ENCODE assay signal across 8 cellular contexts in the genomic region with DNA sequence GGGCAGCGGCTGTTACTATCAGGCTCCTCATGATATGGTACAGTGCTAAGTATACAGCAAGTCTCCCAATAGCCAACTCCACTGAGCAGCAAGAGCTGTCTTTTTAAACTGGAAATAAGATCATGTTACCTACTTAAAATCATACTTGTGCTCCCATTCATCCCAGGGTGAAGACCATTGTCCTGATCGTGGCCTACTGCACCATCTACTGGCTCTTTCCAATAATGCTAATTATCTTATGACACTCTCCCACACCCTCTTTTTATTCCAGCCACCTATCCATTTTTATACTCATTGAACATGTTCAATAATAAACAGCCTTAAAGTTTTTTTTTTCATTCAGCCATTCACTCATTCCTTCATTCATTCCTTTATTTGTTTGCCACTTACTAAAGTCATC.
DNase-seq lines count a peak whose midpoint lies in the region; ATAC-seq and TF ChIP-seq lines count a peak whose summit lies in the region.

No MANE protein-coding gene starts in this region.

- DNase-seq in NOMO-1 treated with DMSO at 0.1 percent for 48 hours (lab: John Stamatoyannopoulos, UW; ENCODE audit: unreplicated experiment) (peak; percentile 4), NOMO-1 (lab: John Stamatoyannopoulos, UW; ENCODE audit: unreplicated experiment in 2 of 2) (no peak), fibroblast of the aortic adventitia (ENCODE audit: low read depth) (peak; percentile 41), testis (peak; percentile 25), DMS79 (lab: John Stamatoyannopoulos, UW) (no peak)

- H3K27ac ChIP-seq in OCI-LY1 (ENCODE audit: low read depth, low read length, poor library complexity, severe bottlenecking): no peak overlapping the region
- no peak overlapping the region for H3K27ac ChIP-seq in testis

- H3K4me1 ChIP-seq in OCI-LY1 (ENCODE audit: insufficient read depth, low read length, severe bottlenecking) (no peaks in the 10 kb centered on the region), testis (no peaks in the 10 kb centered on the region)

- H3K9me2 ChIP-seq in OCI-LY1 (ENCODE audit: low read depth, low read length): no peaks in the 10 kb centered on the region

- no peak overlapping the region for H3K4me3 Mint-ChIP-seq in activated T-helper 17 cell treated with anti-CD3 and anti-CD28 coated beads, Interleukin-2, amount 50 U/mL, for 72 hours

- ATAC-seq in activated T-helper 17 cell treated with anti-CD3 and anti-CD28 coated beads, Interleukin-2, amount 50 U/mL, for 72 hours (replicated peaks): no peak
- no peak for ATAC-seq in HG03025 (IDR thresholded peaks at IDR 0.05; ENCODE audit: low FRiP score, unreplicated experiment)

- no peak overlapping the region for H3K9ac ChIP-seq in OCI-LY1 (ENCODE audit: low read length)

- no peak for TF ChIP-seq POLR2A in testis (IDR thresholded peaks at IDR 0.05)

- H4K20me1 ChIP-seq in OCI-LY1 (ENCODE audit: insufficient read depth, low read length): no peaks in the 10 kb centered on the region

- TF ChIP-seq CTCF in OCI-LY1 (IDR thresholded peaks at IDR 0.05; ENCODE audit: low read length): peak; percentile 46; the same call in 1 of the 2 replicates
- peak; percentile 26 for TF ChIP-seq CTCF in fibroblast of the aortic adventitia (IDR thresholded peaks at IDR 0.05; ENCODE audit: insufficient read depth, low read length)
- peak in 2 of 3 experiments; percentile 13 to 24 for TF ChIP-seq CTCF in testis (IDR thresholded peaks at IDR 0.05)

- no peaks in the 10 kb centered on the region for H3K9me3 Mint-ChIP-seq in activated T-helper 17 cell treated with anti-CD3 and anti-CD28 coated beads, Interleukin-2, amount 50 U/mL, for 72 hours

- H3K79me2 ChIP-seq in OCI-LY1 (ENCODE audit: insufficient read depth, low read length): no peaks in the 10 kb centered on the region

- 77 to 83% methylated on average over 2 of the region's 2 CpGs for WGBS in testis, 2 donors

- H3K9me3 ChIP-seq in OCI-LY1 (ENCODE audit: low read length) (no peaks in the 10 kb centered on the region), testis (no peaks in the 10 kb centered on the region)

- H3K27me3 ChIP-seq in OCI-LY1 (ENCODE audit: insufficient read depth, low read length): no peaks in the 10 kb centered on the region
- H3K27me3 ChIP-seq in testis: no peaks in the 10 kb centered on the region

- H3K27ac Mint-ChIP-seq in activated T-helper 17 cell treated with anti-CD3 and anti-CD28 coated beads, Interleukin-2, amount 50 U/mL, for 72 hours: no peak overlapping the region

- no peaks in the 10 kb centered on the region for H3F3A ChIP-seq in OCI-LY1 (ENCODE audit: insufficient read depth, low read length)

- no peaks in the 10 kb centered on the region for H3K27me3 Mint-ChIP-seq in activated T-helper 17 cell treated with anti-CD3 and anti-CD28 coated beads, Interleukin-2, amount 50 U/mL, for 72 hours

- no peak overlapping the region for H2AFZ ChIP-seq in OCI-LY1 (ENCODE audit: low read length)

- intact Hi-C loops in testis (cut with DNase I; ENCODE audit: low total_unique reads): no loop called here

- H3K4me3 ChIP-seq in OCI-LY1 (ENCODE audit: low read depth, low read length, poor library complexity, severe bottlenecking): no peak overlapping the region
- H3K4me3 ChIP-seq in fibroblast of the aortic adventitia (ENCODE audit: low read depth, low read length): no peak overlapping the region
- H3K4me3 ChIP-seq in testis: no peak overlapping the region

- no peaks in the 10 kb centered on the region for H3K4me1 Mint-ChIP-seq in activated T-helper 17 cell treated with anti-CD3 and anti-CD28 coated beads, Interleukin-2, amount 50 U/mL, for 72 hours

- no peaks in the 10 kb centered on the region for H3K36me3 ChIP-seq in OCI-LY1 (ENCODE audit: insufficient read depth, low read length)
- H3K36me3 ChIP-seq in testis (ENCODE audit: low read depth, missing control alignments): no peaks in the 10 kb centered on the region

- no peak overlapping the region for H3K4me2 ChIP-seq in OCI-LY1 (ENCODE audit: low read length)

- peaks cover 34% of the 10 kb centered on the region for H3K36me3 Mint-ChIP-seq in activated T-helper 17 cell treated with anti-CD3 and anti-CD28 coated beads, Interleukin-2, amount 50 U/mL, for 72 hours (ENCODE audit: low read depth)

Comparison
In these comparisons a context has a peak if more than half of its experiments do, and no peak if none do; other contexts are left out.
1. DNase-seq: peak in NOMO-1 treated with DMSO at 0.1 percent for 48 hours (single experiment), fibroblast of the aortic adventitia (single experiment) and testis (single experiment); none in NOMO-1 (0 of 2) and DMS79 (single experiment).
2. Peak in every context shown above with its lines, with median percentiles within 50 percentile points of each other: CTCF ChIP-seq.